In genomic region chr10:44382981-44383748, GRCh38 we compare ENCODE assay signal across 11 cellular contexts. TPM values are rescaled to one million over a fixed set of nuclear protein-coding genes. Genes with fewer than 3 reads are reported as not detected.
DNase-seq lines count a peak whose midpoint lies in the region; ATAC-seq, FAIRE-seq and TF ChIP-seq lines count a peak whose summit lies in the region.
"Had no signal": no experiment of that assay in that cellular context is flagged by ENCODE, and none has a peak within 500 bp of the region (broad histone marks: within the 10 kb centered on the region; RNA-seq: fewer than 3 reads in every experiment).

No MANE protein-coding gene starts in this region.

- no peak for FAIRE-seq in astrocyte (lab: Jason Lieb, UNC)

- H3K9me3 ChIP-seq in astrocyte (ENCODE audit: insufficient read depth, low read depth, low read length): no peaks in the 10 kb centered on the region
- H3K9me3 ChIP-seq in psoas muscle: no peaks in the 10 kb centered on the region
- H3K9me3 ChIP-seq: BE2C had no signal

- H3K27ac ChIP-seq in astrocyte (ENCODE audit: low read depth, low read length) (no peak overlapping the region), psoas muscle (peak overlapping the region; percentile 86)

- DNase-seq in AG09309 (ENCODE audit: low read depth): no peak
- DNase-seq in astrocyte (ENCODE audit: low read depth): no peak
- no peak for DNase-seq in psoas muscle
- DNase-seq in activated gamma-delta T cell (lab: John Stamatoyannopoulos, UW): no peak
- no peak for DNase-seq in NCI-H2029 treated with DMSO at 0.1 percent for 48 hours (lab: John Stamatoyannopoulos, UW)
- DNase-seq: BE2C; effector memory CD8-positive, alpha-beta T cell; NCI-H748 treated with DMSO at 0.1 percent for 48 hours had no signal

- H3K36me3 ChIP-seq in astrocyte (ENCODE audit: insufficient read depth, low read length) (peaks cover 2% of the 10 kb centered on the region), psoas muscle (ENCODE audit: insufficient read depth in 1 of 2, low read depth in 1 of 2) (peaks cover 0 to 18% of the 10 kb centered on the region in 2 donors)
- H3K36me3 ChIP-seq: BE2C had no signal

- H4K20me1 ChIP-seq in astrocyte (ENCODE audit: insufficient read depth, low read length): peaks cover 53% of the 10 kb centered on the region

- peak overlapping the region; percentile 85 for H3K4me3 ChIP-seq in AG09309 (ENCODE audit: control insufficient read depth, low read depth, low read length)
- peak overlapping the region; percentile 61 for H3K4me3 ChIP-seq in astrocyte (ENCODE audit: insufficient read depth, low read depth, low read length)
- H3K4me3 ChIP-seq in iPS-11a (ENCODE audit: low read depth, low read length): peak overlapping the region; percentile 79
- peak overlapping the region; percentile 74 for H3K4me3 ChIP-seq in psoas muscle

- H3K4me1 ChIP-seq in astrocyte (ENCODE audit: insufficient read depth, low read length): peaks cover 22% of the 10 kb centered on the region
- H3K4me1 ChIP-seq in psoas muscle: peaks cover 43% of the 10 kb centered on the region
- H3K4me1 ChIP-seq: BE2C had no signal

- peak overlapping the region; percentile 83 for H3K4me3 Mint-ChIP-seq in astrocyte (ENCODE audit: unreplicated experiment)

- H3K36me3 Mint-ChIP-seq in astrocyte (ENCODE audit: low read depth, unreplicated experiment): peaks cover 5% of the 10 kb centered on the region

- H3K27me3 ChIP-seq in astrocyte (ENCODE audit: insufficient read depth, low read length) (peaks cover 4% of the 10 kb centered on the region), psoas muscle (ENCODE audit: insufficient read depth in 3 of 3, low read length in 2 of 3) (no peaks in the 10 kb centered on the region)

- peak overlapping the region; percentile 90 for H3K4me2 ChIP-seq in astrocyte (ENCODE audit: low read length)

- no peak for ATAC-seq in psoas muscle
- ATAC-seq in HG02885 (IDR thresholded peaks at IDR 0.05; ENCODE audit: poor library complexity, unreplicated experiment): no peak
- ATAC-seq in GM18873 (IDR thresholded peaks at IDR 0.05; ENCODE audit: low FRiP score, unreplicated experiment): no peak
- ATAC-seq: effector memory CD8-positive, alpha-beta T cell had no signal

- peak overlapping the region; percentile 63 for H3K9ac ChIP-seq in astrocyte (ENCODE audit: low read length)

- intact Hi-C loops in psoas muscle (cut with DNase I): no loop called here

- peak overlapping the region; percentile 78 for H2AFZ ChIP-seq in astrocyte (ENCODE audit: low read depth, low read length)

- no peak overlapping the region for H3K27ac Mint-ChIP-seq in astrocyte (ENCODE audit: unreplicated experiment)
- H3K27ac Mint-ChIP-seq: effector memory CD8-positive, alpha-beta T cell had no signal

- TF ChIP-seq CTCF in AG09309 (IDR thresholded peaks at IDR 0.05; ENCODE audit: control insufficient read depth, insufficient read depth, low read depth, low read length, missing control alignments): no peak
- no peak for TF ChIP-seq CTCF in astrocyte (IDR thresholded peaks at IDR 0.05; ENCODE audit: insufficient read depth, low read depth, low read length)
- no peak for TF ChIP-seq CTCF in psoas muscle (IDR thresholded peaks at IDR 0.05)

- WGBS in psoas muscle, 3 donors: 25 to 31% (median 29%) methylated on average over 15 of the region's 15 CpGs

- no peaks in the 10 kb centered on the region for H3K9me3 Mint-ChIP-seq in astrocyte (ENCODE audit: unreplicated experiment)
- H3K9me3 Mint-ChIP-seq: effector memory CD8-positive, alpha-beta T cell had no signal

- H3K27me3 Mint-ChIP-seq in astrocyte (ENCODE audit: low read depth, unreplicated experiment): peaks cover 53% of the 10 kb centered on the region

- H3K79me2 ChIP-seq in astrocyte (ENCODE audit: insufficient read depth, low read length): peaks cover 36% of the 10 kb centered on the region

- H3K4me1 Mint-ChIP-seq in astrocyte (ENCODE audit: low read depth, unreplicated experiment): peaks cover 3% of the 10 kb centered on the region

RNA-seq across cellular contexts. Expression of gene CXCL12, which starts 1.7 kb away (rescaled TPM):
- total RNA-seq in astrocyte (23.7 and 48.2 TPM in 2 replicates), psoas muscle (10 to 100 TPM; 24.4 to 84.4 (median 64.9) TPM)
- 10 to 100 TPM; 16.1 to 40.4 (median 23.6) TPM for polyA plus RNA-seq in psoas muscle
